18 cellular contexts compared by ENCODE assay signal in the genomic region with DNA sequence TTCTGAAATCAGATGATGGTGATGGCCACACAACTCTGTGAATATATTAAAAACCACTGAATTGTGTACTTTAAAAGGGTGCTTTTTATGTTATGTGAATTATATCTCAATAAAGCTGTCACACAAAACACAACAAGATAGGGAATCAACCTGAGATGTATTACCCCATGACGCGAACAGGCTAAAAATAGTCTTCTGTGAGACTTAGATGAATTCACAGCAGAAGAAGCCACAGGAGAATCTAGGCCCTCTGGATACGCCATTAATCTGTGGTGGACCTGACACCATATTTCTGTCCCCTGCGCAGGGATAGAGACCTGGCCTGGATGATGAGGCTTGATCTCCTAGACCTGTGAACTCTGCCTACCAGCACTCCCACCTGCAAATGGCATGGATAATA.
A peak's percentile ranks its signal among the peaks of the same experiment; 100 is the strongest.
DNase-seq lines count a peak whose midpoint lies in the region; ATAC-seq, FAIRE-seq and TF ChIP-seq lines count a peak whose summit lies in the region.
"Had no signal": no experiment of that assay in that cellular context is flagged by ENCODE, and none has a peak within 500 bp of the region (broad histone marks: within the 10 kb centered on the region; RNA-seq: fewer than 3 reads in every experiment).

No MANE protein-coding gene starts in this region.

- H2AK5ac ChIP-seq in mesenchymal stem cell (ENCODE audit: low read length, severe bottlenecking), result peak overlapping the region; percentile 14

- H2AFZ ChIP-seq in astrocyte (ENCODE audit: low read depth, low read length) (no peak overlapping the region), mesenchymal stem cell (ENCODE audit: low read depth, low read length) (no peak overlapping the region)
- H2AFZ ChIP-seq: GM23338 had no signal

- WGBS in mesenchymal stem cell, result 86% methylated on average over 4 of the region's 4 CpGs

- TF ChIP-seq CTCF in HFFc6 (IDR thresholded peaks at IDR 0.05) (no peak), astrocyte (IDR thresholded peaks at IDR 0.05; ENCODE audit: insufficient read depth, low read depth, low read length) (no peak)

- H3K4me3 Mint-ChIP-seq in HFFc6 (peak overlapping the region; percentile 66; the same call in 1 of the 2 replicates), astrocyte (ENCODE audit: unreplicated experiment) (no peak overlapping the region)
- H3K4me3 Mint-ChIP-seq: CD4-positive, alpha-beta T cell; GM23338 had no signal

- H3K4me2 ChIP-seq in astrocyte (ENCODE audit: low read length) (no peak overlapping the region), mesenchymal stem cell (ENCODE audit: low read length, poor library complexity, severe bottlenecking) (no peak overlapping the region)
- H3K4me2 ChIP-seq: GM23338 had no signal

- H3K27me3 ChIP-seq in astrocyte (ENCODE audit: insufficient read depth, low read length) (no peaks in the 10 kb centered on the region), mesenchymal stem cell (ENCODE audit: control insufficient read depth in 1 of 2, insufficient read depth in 1 of 2, low read length in 2 of 2) (no peaks in the 10 kb centered on the region)

- H3K9me3 Mint-ChIP-seq in HFFc6 (no peaks in the 10 kb centered on the region), astrocyte (ENCODE audit: unreplicated experiment) (peaks cover 5% of the 10 kb centered on the region)
- H3K9me3 Mint-ChIP-seq: CD4-positive, alpha-beta T cell; GM23338 had no signal

- peak overlapping the region; percentile 64 for H2BK120ac ChIP-seq in mesenchymal stem cell (ENCODE audit: low read depth, low read length)

- H2BK15ac ChIP-seq in mesenchymal stem cell (ENCODE audit: low read depth, poor library complexity, severe bottlenecking), result no peak overlapping the region

- no peak overlapping the region for H4K8ac ChIP-seq in mesenchymal stem cell (ENCODE audit: low read length)

- peak; percentile 13 for FAIRE-seq in astrocyte (lab: Jason Lieb, UNC)
- FAIRE-seq: D721Med, G401.6, GM12891, GM19239, H54 had no signal

- intact Hi-C loops in left colon (cut with DNase I, micrococcal nuclease), result no loop called here

- no peak overlapping the region for H3K23ac ChIP-seq in mesenchymal stem cell (ENCODE audit: low read length in 2 of 2)

- H3K4me3 ChIP-seq in astrocyte (ENCODE audit: insufficient read depth, low read depth, low read length) (no peak overlapping the region), mesenchymal stem cell (ENCODE audit: insufficient read depth in 1 of 2, low read depth in 1 of 2, low read length in 2 of 2) (no peak overlapping the region)
- H3K4me3 ChIP-seq: A549, GM23338 had no signal

- DNase-seq in HFFc6 (no peak), astrocyte (ENCODE audit: low read depth) (no peak), mesenchymal stem cell (no peak), NOMO-1 treated with DMSO at 0.1 percent for 48 hours (lab: John Stamatoyannopoulos, UW; ENCODE audit: unreplicated experiment) (no peak), left colon (no peak)
- DNase-seq in effector CD8-positive, alpha-beta T cell (lab: John Stamatoyannopoulos, UW), result no peak
- DNase-seq: AML-193; Caco-2; CD4-positive, alpha-beta T cell; HCEC 1CT had no signal

- H3K9ac ChIP-seq in astrocyte (ENCODE audit: low read length) (no peak overlapping the region), mesenchymal stem cell (ENCODE audit: low read length) (no peak overlapping the region)

- H3K36me3 ChIP-seq in astrocyte (ENCODE audit: insufficient read depth, low read length) (peaks cover 4% of the 10 kb centered on the region), mesenchymal stem cell (ENCODE audit: control insufficient read depth in 1 of 2, insufficient read depth in 2 of 2, low read depth in 1 of 2, low read length in 2 of 2) (peaks cover 24 to 32% of the 10 kb centered on the region in 2 experiments)

- peaks cover 87% of the 10 kb centered on the region for H3K36me3 Mint-ChIP-seq in HFFc6 (ENCODE audit: low read depth)
- H3K36me3 Mint-ChIP-seq in astrocyte (ENCODE audit: low read depth, unreplicated experiment), result peaks cover 29% of the 10 kb centered on the region

- H3K4me1 Mint-ChIP-seq in HFFc6 (ENCODE audit: low read depth), result peaks cover 95% of the 10 kb centered on the region
- peaks cover 34% of the 10 kb centered on the region for H3K4me1 Mint-ChIP-seq in astrocyte (ENCODE audit: low read depth, unreplicated experiment)
- H3K4me1 Mint-ChIP-seq: GM23338 had no signal

- H3K27ac Mint-ChIP-seq in HFFc6, result no peak overlapping the region
- H3K27ac Mint-ChIP-seq in astrocyte (ENCODE audit: unreplicated experiment), result no peak overlapping the region
- H3K27ac Mint-ChIP-seq: CD4-positive, alpha-beta T cell; GM23338 had no signal

- H3K27me3 Mint-ChIP-seq in HFFc6 (ENCODE audit: insufficient read depth) (peaks cover 16% of the 10 kb centered on the region), astrocyte (ENCODE audit: low read depth, unreplicated experiment) (no peaks in the 10 kb centered on the region)

- peak overlapping the region in 1 of 2 experiments; percentile 19 for H3K18ac ChIP-seq in mesenchymal stem cell (ENCODE audit: low read depth in 1 of 2, low read length in 2 of 2)

- H3K9me3 ChIP-seq in astrocyte (ENCODE audit: insufficient read depth, low read depth, low read length) (no peaks in the 10 kb centered on the region), mesenchymal stem cell (ENCODE audit: control insufficient read depth, low read length) (no peaks in the 10 kb centered on the region)
- H3K9me3 ChIP-seq: A549, Caco-2 had no signal

- H3K79me2 ChIP-seq in astrocyte (ENCODE audit: insufficient read depth, low read length), result peaks cover 9% of the 10 kb centered on the region

- no peak overlapping the region for H4K91ac ChIP-seq in mesenchymal stem cell (ENCODE audit: low read length)

- H4K20me1 ChIP-seq in astrocyte (ENCODE audit: insufficient read depth, low read length), result no peaks in the 10 kb centered on the region

- H2BK5ac ChIP-seq in mesenchymal stem cell (ENCODE audit: low read depth, low read length, poor library complexity, severe bottlenecking), result no peak overlapping the region

- no peak overlapping the region for H2BK12ac ChIP-seq in mesenchymal stem cell (ENCODE audit: low read length in 2 of 2)

- H3K4ac ChIP-seq in mesenchymal stem cell (ENCODE audit: low read depth in 1 of 2, low read length in 2 of 2), result no peak overlapping the region

- H3K4me1 ChIP-seq in astrocyte (ENCODE audit: insufficient read depth, low read length), result peaks cover 36% of the 10 kb centered on the region
- peaks cover 27% of the 10 kb centered on the region for H3K4me1 ChIP-seq in mesenchymal stem cell (ENCODE audit: control insufficient read depth, insufficient read depth, low read depth, low read length)
- H3K4me1 ChIP-seq: Caco-2 had no signal

- H3K27ac ChIP-seq in astrocyte (ENCODE audit: low read depth, low read length), result no peak overlapping the region
- no peak overlapping the region for H3K27ac ChIP-seq in mesenchymal stem cell (ENCODE audit: low read length, poor library complexity, severe bottlenecking)
- H3K27ac ChIP-seq: C4-2B had no signal

- H3K79me1 ChIP-seq in mesenchymal stem cell (replicated peaks; ENCODE audit: low read length, poor library complexity, severe bottlenecking), result peaks cover 16% of the 10 kb centered on the region

- ATAC-seq in left colon, result no peak
- ATAC-seq: A549, GM23338 had no signal

- H3K14ac ChIP-seq in mesenchymal stem cell (ENCODE audit: low read length in 2 of 2), result no peak overlapping the region
